Comparison of ENCODE assay signal across 1 cellular context in the genomic region with DNA sequence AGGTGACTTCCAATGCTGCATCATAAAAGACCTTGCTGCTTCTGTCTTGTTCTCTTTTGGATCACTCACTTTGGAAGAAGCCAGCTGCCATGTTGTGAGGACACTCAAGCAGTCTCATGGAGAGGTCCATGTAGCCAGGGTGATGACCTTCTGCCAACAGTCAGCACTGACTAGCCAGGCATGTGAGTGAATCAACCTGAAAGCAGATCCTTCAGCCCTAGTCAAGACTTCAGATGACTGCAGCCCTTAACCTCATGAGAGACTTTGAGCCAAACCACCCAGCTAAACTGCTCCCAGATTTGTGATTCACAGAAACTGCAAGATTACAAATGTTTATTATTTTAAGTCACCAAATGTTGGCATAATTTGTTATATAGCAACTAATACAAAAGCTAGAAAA.
TF ChIP-seq lines count a peak whose summit lies in the region.

No MANE protein-coding gene starts in this region.

TF ChIP-seq in IMR-90, 13 proteins besides CTCF, POLR2A, EP300 and RAD21 (continued from another document):
- TF ChIP-seq FOS (IDR thresholded peaks at IDR 0.05; ENCODE audit: low read depth, low read length) (no peak), CHD1 (IDR thresholded peaks at IDR 0.05; ENCODE audit: low read depth, low read length) (no peak), MXI1 (IDR thresholded peaks at IDR 0.05; ENCODE audit: borderline replicate concordance, low read depth, low read length) (no peak), MAFK (IDR thresholded peaks at IDR 0.05; ENCODE audit: low read depth, low read length) (no peak), USF2 (IDR thresholded peaks at IDR 0.05; ENCODE audit: low read depth, low read length) (no peak), MAZ (IDR thresholded peaks at IDR 0.05; ENCODE audit: borderline replicate concordance, low read depth, low read length) (no peak), SMC3 (IDR thresholded peaks at IDR 0.05; ENCODE audit: low read depth, low read length) (no peak), CEBPB (IDR thresholded peaks at IDR 0.05; ENCODE audit: low read depth, low read length) (no peak), NFE2L2 (IDR thresholded peaks at IDR 0.05; ENCODE audit: low read depth, low read length) (no peak), BHLHE40 (IDR thresholded peaks at IDR 0.05; ENCODE audit: low read depth, low read length) (no peak), RFX5 (IDR thresholded peaks at IDR 0.05; ENCODE audit: low read depth, low read length) (no peak)
- TF ChIP-seq, protein P1, sequence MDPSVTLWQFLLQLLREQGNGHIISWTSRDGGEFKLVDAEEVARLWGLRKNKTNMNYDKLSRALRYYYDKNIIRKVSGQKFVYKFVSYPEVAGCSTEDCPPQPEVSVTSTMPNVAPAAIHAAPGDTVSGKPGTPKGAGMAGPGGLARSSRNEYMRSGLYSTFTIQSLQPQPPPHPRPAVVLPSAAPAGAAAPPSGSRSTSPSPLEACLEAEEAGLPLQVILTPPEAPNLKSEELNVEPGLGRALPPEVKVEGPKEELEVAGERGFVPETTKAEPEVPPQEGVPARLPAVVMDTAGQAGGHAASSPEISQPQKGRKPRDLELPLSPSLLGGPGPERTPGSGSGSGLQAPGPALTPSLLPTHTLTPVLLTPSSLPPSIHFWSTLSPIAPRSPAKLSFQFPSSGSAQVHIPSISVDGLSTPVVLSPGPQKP (IDR thresholded peaks at IDR 0.05; ENCODE audit: borderline replicate concordance, low read depth, low read length) = no peak
